Comparison of ENCODE assay signal across 8 cellular contexts in the genomic region with DNA sequence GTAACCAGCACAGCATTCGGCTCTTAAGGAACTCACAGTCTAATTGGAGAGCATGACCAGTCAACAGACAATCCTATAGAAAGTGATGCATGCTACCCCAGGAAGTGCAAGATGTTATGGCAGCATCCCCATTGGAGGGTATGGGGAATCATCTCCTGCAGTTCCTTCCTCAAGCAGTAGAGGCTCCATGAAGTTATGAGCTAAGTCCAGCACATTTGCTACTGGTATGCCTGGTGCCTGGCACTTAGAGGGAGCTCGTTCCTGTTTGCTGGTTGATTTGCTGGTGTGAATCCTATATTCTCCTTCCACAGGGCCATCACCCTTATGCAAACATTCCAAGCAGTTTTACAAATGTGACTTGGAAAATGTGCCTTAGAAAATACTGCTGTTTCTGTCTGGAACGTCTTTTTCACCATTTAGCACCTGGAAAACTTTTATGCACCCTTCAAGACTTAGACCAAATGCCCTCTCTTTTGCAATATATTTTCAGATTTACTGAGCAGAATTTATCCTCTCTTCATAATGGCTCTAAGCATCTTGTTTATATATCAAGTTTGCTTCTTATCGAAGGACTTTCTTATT.
DNase-seq lines count a peak whose midpoint lies in the region; ATAC-seq and TF ChIP-seq lines count a peak whose summit lies in the region.

No MANE protein-coding gene starts in this region.

- H3K36me3 Mint-ChIP-seq in glutamatergic neuron (ENCODE audit: unreplicated experiment) = no peaks in the 10 kb centered on the region

- intact Hi-C loops in heart right ventricle (cut with DNase I) (loop anchor here in 7 of 10 donors (5.0 to 10.0 kb wide), 7 partner anchors 199 to 522 kb away; partner anchors contain the start of gene FICD (in 1 of the 7)), cardiac septum (cut with DNase I) (loop anchor here (5.0 kb wide), 2 partner anchors 199 to 519 kb away; no protein-coding TSS in a partner anchor)

- H3K4me3 ChIP-seq in heart right ventricle (no peak overlapping the region), LNCaP clone FGC (ENCODE audit: low read depth, low read length) (no peak overlapping the region), upper lobe of left lung (no peak overlapping the region)

- H3K9me3 ChIP-seq in heart right ventricle (peaks cover 0 to 14% (median 0%) of the 10 kb centered on the region in 11 donors), upper lobe of left lung (no peaks in the 10 kb centered on the region)

- H3K27ac Mint-ChIP-seq in glutamatergic neuron (ENCODE audit: unreplicated experiment) = no peak overlapping the region

- no peaks in the 10 kb centered on the region for H3K4me1 Mint-ChIP-seq in glutamatergic neuron (ENCODE audit: low read depth, unreplicated experiment)

- H3K9me3 Mint-ChIP-seq in glutamatergic neuron (ENCODE audit: unreplicated experiment) = peaks cover 2% of the 10 kb centered on the region

- no peak for DNase-seq in heart right ventricle
- DNase-seq in cardiac septum (ENCODE audit: low spot score) = no peak
- DNase-seq in LNCaP clone FGC (ENCODE audit: low read depth) = peak; percentile 6
- DNase-seq in SHP77 treated with DMSO at 0.1 percent for 48 hours (lab: John Stamatoyannopoulos, UW) = peak; percentile 23
- peak; percentile 34 for DNase-seq in glutamatergic neuron
- DNase-seq in upper lobe of left lung = no peak
- no peak for DNase-seq in activated effector memory CD4-positive, alpha-beta T cell treated with Interleukin-2 at 50 U/mL for 16 hours
- no peak for DNase-seq in superior temporal gyrus (ENCODE audit: extremely low spot score)

- peak in 7 of 9 donors; percentile 18 to 45 (median 23) for TF ChIP-seq CTCF in heart right ventricle (IDR thresholded peaks at IDR 0.05)
- peak; percentile 73 for TF ChIP-seq CTCF in LNCaP clone FGC (IDR thresholded peaks at IDR 0.05; ENCODE audit: control insufficient read depth, extremely low read depth, insufficient read depth)
- peak; percentile 77 for TF ChIP-seq CTCF in glutamatergic neuron (IDR thresholded peaks at IDR 0.05; ENCODE audit: partially characterized antibody, unreplicated experiment)
- TF ChIP-seq CTCF in upper lobe of left lung (IDR thresholded peaks at IDR 0.05) = peak in 5 of 6 experiments; percentile 27 to 45 (median 41)

- ATAC-seq in heart right ventricle = no peak
- ATAC-seq in upper lobe of left lung (ENCODE audit: low FRiP score in 2 of 2) = peak in 1 of 2 donors; percentile 59

- no peak overlapping the region for H3K27ac ChIP-seq in heart right ventricle
- no peak overlapping the region for H3K27ac ChIP-seq in upper lobe of left lung

- H3K4me3 Mint-ChIP-seq in glutamatergic neuron (ENCODE audit: unreplicated experiment) = no peak overlapping the region

- 43 to 52% methylated on average over 4 of the region's 4 CpGs for WGBS in heart right ventricle, 2 donors
- WGBS in upper lobe of left lung, 2 donors = 46% methylated on average over 4 of the region's 4 CpGs

- peaks cover 2% of the 10 kb centered on the region for H3K27me3 Mint-ChIP-seq in glutamatergic neuron (ENCODE audit: unreplicated experiment)

- no peaks in the 10 kb centered on the region for H3K36me3 ChIP-seq in heart right ventricle
- no peaks in the 10 kb centered on the region for H3K36me3 ChIP-seq in upper lobe of left lung

- H3K4me1 ChIP-seq in heart right ventricle (no peaks in the 10 kb centered on the region), upper lobe of left lung (no peaks in the 10 kb centered on the region)

- TF ChIP-seq POLR2A in upper lobe of left lung (IDR thresholded peaks at IDR 0.05) = no peak

- no peak for TF ChIP-seq EP300 in upper lobe of left lung (IDR thresholded peaks at IDR 0.05)

- H3K27me3 ChIP-seq in heart right ventricle = peaks cover 0 to 25% (median 10%) of the 10 kb centered on the region in 7 donors
- H3K27me3 ChIP-seq in upper lobe of left lung = no peaks in the 10 kb centered on the region

Comparison
In these comparisons a context has a peak if more than half of its experiments do, and no peak if none do; other contexts are left out.
1. DNase-seq: peak in LNCaP clone FGC (single experiment), SHP77 treated with DMSO at 0.1 percent for 48 hours (single experiment) and glutamatergic neuron (single experiment); none in heart right ventricle (0 of 2), cardiac septum (single experiment), upper lobe of left lung (0 of 2), activated effector memory CD4-positive, alpha-beta T cell treated with Interleukin-2 at 50 U/mL for 16 hours (single experiment) and superior temporal gyrus (single experiment).
2. CTCF ChIP-seq: peak in every context shown above with its lines; median percentile 77 in glutamatergic neuron; 73 in LNCaP clone FGC; 41 in upper lobe of left lung; 23 in heart right ventricle.